ENCODE assay signal across 8 cellular contexts in genomic region chr9:19922476-19923118, GRCh38.
A peak's percentile ranks its signal among the peaks of the same experiment; 100 is the strongest.
DNase-seq lines count a peak whose midpoint lies in the region; ATAC-seq and TF ChIP-seq lines count a peak whose summit lies in the region.

No MANE protein-coding gene starts in this region.

- CTCF ChIA-PET in Panc1 (lab: Charles Lee): interaction anchor here (0.8 kb wide), 1 partner anchor 459 kb away, joined by 3 read pairs; no protein-coding TSS in a partner anchor

- in situ Hi-C loops in Panc1 (cut with HindIII; ENCODE audit: low pct_unique_long_range_greater_than_20kb, low sequenced_read_pairs): no loop called here

- no peaks in the 10 kb centered on the region for H3K27me3 ChIP-seq in Panc1 (ENCODE audit: control insufficient read depth, insufficient read depth, low read length)

- H3K4me3 Mint-ChIP-seq in activated naive CD8-positive, alpha-beta T cell treated with anti-CD3 and anti-CD28 coated beads, Interleukin-2, amount 50 U/mL, for 24 hours: no peak overlapping the region

- DNase-seq in AG08395 (ENCODE audit: low spot score) (peak; percentile 38), HPDE6-E6E7 (ENCODE audit: extremely low spot score) (peak; percentile 48), Panc1 (ENCODE audit: low read depth, low spot score) (no peak), fibroblast of the conjunctiva (ENCODE audit: low read depth) (peak; percentile 35), smooth muscle cell of the brain vasculature (ENCODE audit: low read depth, low spot score) (peak; percentile 59), NOMO-1 treated with dmso at 0.1 percent for 144 hours (lab: John Stamatoyannopoulos, UW; ENCODE audit: unreplicated experiment) (no peak), cerebellar nuclear complex (lab: John Stamatoyannopoulos, UW) (no peak)
- DNase-seq in activated naive CD8-positive, alpha-beta T cell treated with anti-CD3 and anti-CD28 coated beads, Interleukin-2, amount 50 U/mL, for 24 hours: no peak

- no peaks in the 10 kb centered on the region for H3K36me3 Mint-ChIP-seq in activated naive CD8-positive, alpha-beta T cell treated with anti-CD3 and anti-CD28 coated beads, Interleukin-2, amount 50 U/mL, for 24 hours (ENCODE audit: low read depth)

- H3K4me1 ChIP-seq in Panc1 (ENCODE audit: control insufficient read depth, insufficient read depth, low read length): no peaks in the 10 kb centered on the region

- no peaks in the 10 kb centered on the region for H3K9me3 ChIP-seq in Panc1 (ENCODE audit: control insufficient read depth, insufficient read depth, low read depth, low read length)

- TF ChIP-seq CTCF in Panc1 (IDR thresholded peaks at IDR 0.05): peak; percentile 27; the same call in 1 of the 2 replicates

- no peak overlapping the region for H3K4me3 ChIP-seq in Panc1 (ENCODE audit: low read depth in 2 of 2, low read length in 2 of 2)

- no peaks in the 10 kb centered on the region for H3K36me3 ChIP-seq in Panc1 (ENCODE audit: control insufficient read depth, insufficient read depth, low read length)

- intact Hi-C loops in Panc1 (cut with micrococcal nuclease; ENCODE audit: unreplicated experiment): loop anchor here (5.0 to 10.0 kb wide), 2 partner anchors 425 to 692 kb away; no protein-coding TSS in a partner anchor

- POLR2A ChIA-PET in Panc1 (lab: Charles Lee): no interaction called here

- H3K4me1 Mint-ChIP-seq in activated naive CD8-positive, alpha-beta T cell treated with anti-CD3 and anti-CD28 coated beads, Interleukin-2, amount 50 U/mL, for 24 hours: peaks cover 16% of the 10 kb centered on the region

- no peak overlapping the region for H3K27ac ChIP-seq in Panc1 (ENCODE audit: low read length)

- no peak overlapping the region for H3K27ac Mint-ChIP-seq in activated naive CD8-positive, alpha-beta T cell treated with anti-CD3 and anti-CD28 coated beads, Interleukin-2, amount 50 U/mL, for 24 hours

- no TSS peak for BruUV-seq in Panc1 (replicated peaks; lab: Mats Ljungman, UMichigan)

- H3K27me3 Mint-ChIP-seq in activated naive CD8-positive, alpha-beta T cell treated with anti-CD3 and anti-CD28 coated beads, Interleukin-2, amount 50 U/mL, for 24 hours: peaks cover 28% of the 10 kb centered on the region

- no peak for ATAC-seq in Panc1
- ATAC-seq in activated naive CD8-positive, alpha-beta T cell treated with anti-CD3 and anti-CD28 coated beads, Interleukin-2, amount 50 U/mL, for 24 hours: no peak

- no peaks in the 10 kb centered on the region for H3K9me3 Mint-ChIP-seq in activated naive CD8-positive, alpha-beta T cell treated with anti-CD3 and anti-CD28 coated beads, Interleukin-2, amount 50 U/mL, for 24 hours

Comparison
In these comparisons a context has a peak if more than half of its experiments do, and no peak if none do; other contexts are left out.
1. DNase-seq: peak in AG08395 (single experiment), HPDE6-E6E7 (single experiment), fibroblast of the conjunctiva (single experiment) and smooth muscle cell of the brain vasculature (single experiment); none in Panc1 (single experiment), activated naive CD8-positive, alpha-beta T cell treated with anti-CD3 and anti-CD28 coated beads, Interleukin-2, amount 50 U/mL, for 24 hours (single experiment), NOMO-1 treated with dmso at 0.1 percent for 144 hours (single experiment) and cerebellar nuclear complex (0 of 2).